Comparison of ENCODE assay signal across 23 cellular contexts in the genomic region with DNA sequence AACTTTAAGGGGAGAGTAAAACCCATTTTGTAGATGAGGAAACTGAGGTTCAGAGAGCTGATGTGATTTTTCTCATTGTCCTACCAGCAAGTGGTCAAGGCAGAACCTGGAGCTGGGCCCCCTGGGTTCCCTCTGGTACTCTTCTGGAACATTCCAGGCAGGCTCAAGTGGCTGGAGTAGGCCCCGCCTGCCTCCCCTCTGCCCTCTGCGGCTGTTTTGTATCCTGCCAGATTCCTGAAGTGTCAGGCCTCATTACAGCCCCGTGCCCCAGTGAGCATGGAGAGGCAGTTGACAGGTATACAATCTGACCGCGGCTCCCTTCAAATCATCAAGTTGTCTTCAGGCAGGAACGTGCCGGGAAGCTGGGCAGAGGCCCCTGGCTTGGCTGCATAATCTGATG.
"Had no signal": no experiment of that assay in that cellular context is flagged by ENCODE, and none has a peak within 500 bp of the region (broad histone marks: within the 10 kb centered on the region; RNA-seq: fewer than 3 reads in every experiment).

No MANE protein-coding gene starts in this region.

- H3K4me3 ChIP-seq: breast epithelium, esophagus squamous epithelium, hepatocyte, lower lobe of right lung, pancreas, prostate gland, stomach, tibial artery had no signal

- H2AFZ ChIP-seq: hepatocyte had no signal

- H3K9me3 ChIP-seq: breast epithelium, esophagus squamous epithelium, lower lobe of right lung, neutrophil, pancreas, prostate gland, tibial artery had no signal

- H3K79me2 ChIP-seq: hepatocyte had no signal

- DNase-seq: activated CD4-positive, alpha-beta T cell treated with anti-CD3 and anti-CD28 coated beads for 4 hours; activated CD4-positive, alpha-beta T cell treated with anti-CD3 and anti-CD28 coated beads, Interleukin-2, amount 50 U/mL, for 4 hours; activated gamma-delta T cell treated with Interleukin-2 at 50 U/mL for 16 hours; activated naive CD8-positive, alpha-beta T cell treated with anti-CD3 and anti-CD28 coated beads, Interleukin-2, amount 50 U/mL, for 24 hours; dermis blood vessel endothelial cell; effector CD4-positive, alpha-beta T cell; esophagus squamous epithelium; foreskin melanocyte; islet precursor cell; lower lobe of right lung; mesenchymal stem cell; pancreas; stimulated activated CD4-positive, alpha-beta T cell treated with anti-CD3 and anti-CD28 coated beads, Interleukin-15, amount 100 ng/mL, for 24 hours; stimulated activated CD4-positive, alpha-beta T cell treated with anti-CD3 and anti-CD28 coated beads, Interleukin-2, amount 100 ng/mL, for 24 hours; stimulated activated naive B cell treated with anti-CD40 and anti-IgM and Interleukin-4, amounts not matched to agents 10 μg/mL and 1 μg/mL and 100 μg/mL, for 72 hours; stomach; tibial artery had no signal

- H3K4me2 ChIP-seq: hepatocyte had no signal

- H3K27ac ChIP-seq: breast epithelium, esophagus squamous epithelium, hepatocyte, lower lobe of right lung, neutrophil, pancreas, prostate gland, stomach, tibial artery, VCaP had no signal

- H3K4me1 ChIP-seq: breast epithelium, esophagus squamous epithelium, lower lobe of right lung, pancreas, prostate gland, stomach, tibial artery had no signal

- ATAC-seq: activated naive CD8-positive, alpha-beta T cell treated with anti-CD3 and anti-CD28 coated beads, Interleukin-2, amount 50 U/mL, for 24 hours; lower lobe of right lung; natural killer cell treated with Interleukin-12 subunit alpha and Interleukin-12 subunit beta and Interleukin-15 and Interleukin-18, amount 100 ng/mL, for 72 hours; pancreas; stimulated activated naive B cell treated with anti-CD40 and anti-IgM and Interleukin-4, amounts not matched to agents 10 μg/mL and 1 μg/mL and 100 μg/mL, for 72 hours had no signal

- H3K27me3 ChIP-seq: breast epithelium, hepatocyte, pancreas had no signal

- H3K36me3 ChIP-seq: breast epithelium, esophagus squamous epithelium, lower lobe of right lung, neutrophil, pancreas, prostate gland, stomach, tibial artery had no signal
